In the genomic region with DNA sequence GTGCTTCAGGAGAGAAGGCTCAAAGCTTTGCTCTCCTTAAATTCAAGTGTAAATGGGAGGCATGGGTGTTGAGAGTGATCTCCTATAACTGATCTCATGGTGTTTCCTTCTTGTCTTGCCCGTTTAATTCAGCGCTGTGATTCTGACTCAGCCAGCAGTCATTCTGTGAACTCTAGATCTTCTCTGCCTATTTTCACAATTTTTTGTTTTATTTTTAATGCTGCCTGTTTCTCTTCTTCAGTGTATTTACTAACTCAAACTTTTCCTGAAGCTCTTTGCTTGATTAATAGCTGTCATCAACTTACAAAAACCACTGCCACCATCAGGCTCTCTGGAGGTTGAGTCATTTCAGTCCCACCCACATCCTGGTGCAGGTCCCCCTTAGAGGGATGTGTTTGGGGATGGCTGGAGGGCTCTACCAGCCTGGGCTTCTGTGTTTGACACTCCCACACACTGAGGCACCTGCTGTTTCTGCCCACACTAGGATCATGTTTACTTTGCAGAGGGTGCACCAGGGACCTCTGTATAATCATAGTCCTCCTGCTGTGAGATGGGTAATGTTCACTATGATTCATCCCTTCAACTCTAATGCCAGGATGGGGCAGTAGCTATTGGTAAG, we compare ENCODE assay signal across 9 cellular contexts.
DNase-seq lines count a peak whose midpoint lies in the region; ATAC-seq and TF ChIP-seq lines count a peak whose summit lies in the region.
"Had no signal": no experiment of that assay in that cellular context is flagged by ENCODE, and none has a peak within 500 bp of the region (broad histone marks: within the 10 kb centered on the region; RNA-seq: fewer than 3 reads in every experiment).

No MANE protein-coding gene starts in this region.

- H3K27ac ChIP-seq in trophoblast cell (ENCODE audit: low read depth, low read length) (no peak overlapping the region), sigmoid colon (no peak overlapping the region)
- H3K27ac ChIP-seq: cardiac muscle cell had no signal

- H2AFZ ChIP-seq in trophoblast cell (ENCODE audit: insufficient read depth, low read length, poor library complexity), result no peak overlapping the region

- no CpG with 5 or more reads among the region's 2 CpGs for WGBS in trophoblast cell (ENCODE audit: extremely low coverage, insufficient coverage, insufficient read length)
- 76 to 80% methylated on average over 2 of the region's 2 CpGs for WGBS in sigmoid colon, 2 donors

- H2BK5ac ChIP-seq in trophoblast cell (ENCODE audit: low read depth, low read length, poor library complexity), result no peak overlapping the region

- no peak overlapping the region for H3K9ac ChIP-seq in trophoblast cell (ENCODE audit: low read length)

- no peak for TF ChIP-seq POLR2A in sigmoid colon (IDR thresholded peaks at IDR 0.05)

- H4K91ac ChIP-seq in trophoblast cell (ENCODE audit: low read depth, low read length), result no peak overlapping the region

- H3K79me2 ChIP-seq in trophoblast cell (ENCODE audit: control insufficient read depth, insufficient read depth, low read length, poor library complexity), result no peaks in the 10 kb centered on the region

- H2BK120ac ChIP-seq in trophoblast cell (ENCODE audit: insufficient read depth, low read length, poor library complexity), result no peak overlapping the region

- no peak overlapping the region for H3K14ac ChIP-seq in trophoblast cell (ENCODE audit: low read length)

- peaks cover 9% of the 10 kb centered on the region for H3K36me3 Mint-ChIP-seq in activated T-cell treated with anti-CD3 and anti-CD28 coated beads, Interleukin-2, amount 50 U/mL, for 4 hours (ENCODE audit: insufficient read depth)

- intact Hi-C loops in sigmoid colon (cut with DNase I), result no loop called here

- no peaks in the 10 kb centered on the region for H3K9me3 Mint-ChIP-seq in activated T-cell treated with anti-CD3 and anti-CD28 coated beads, Interleukin-2, amount 50 U/mL, for 4 hours

- H3K36me3 ChIP-seq in trophoblast cell (ENCODE audit: control insufficient read depth in 1 of 2, insufficient read depth in 2 of 2, low read length in 2 of 2) (no peaks in the 10 kb centered on the region), sigmoid colon (no peaks in the 10 kb centered on the region)
- H3K36me3 ChIP-seq: cardiac muscle cell had no signal

- H3K4ac ChIP-seq in trophoblast cell (ENCODE audit: low read depth, low read length), result no peak overlapping the region

- no peak overlapping the region for H3K18ac ChIP-seq in trophoblast cell (ENCODE audit: low read length)

- no peak overlapping the region for H4K8ac ChIP-seq in trophoblast cell (ENCODE audit: low read depth, low read length)

- peak; percentile 81 for DNase-seq in activated naive CD4-positive, alpha-beta T cell treated with Interleukin-2 at 50 U/mL for 16 hours
- DNase-seq in activated naive CD4-positive, alpha-beta T cell (lab: John Stamatoyannopoulos, UW), result no peak
- DNase-seq in NCI-H774 (lab: John Stamatoyannopoulos, UW) (peak; percentile 69), trophoblast cell (no peak), RPMI8226 (no peak), sigmoid colon (no peak)
- peak; percentile 24 for DNase-seq in activated T-cell treated with anti-CD3 and anti-CD28 coated beads, Interleukin-2, amount 50 U/mL, for 4 hours

- H3K79me1 ChIP-seq in trophoblast cell (ENCODE audit: low read length), result no peaks in the 10 kb centered on the region

- H3K4me3 ChIP-seq in trophoblast cell (ENCODE audit: low read depth, low read length), result no peak overlapping the region
- no peak overlapping the region for H3K4me3 ChIP-seq in sigmoid colon
- H3K4me3 ChIP-seq: cardiac muscle cell had no signal

- H3K9me3 ChIP-seq in trophoblast cell (ENCODE audit: insufficient read depth, low read depth, low read length) (no peaks in the 10 kb centered on the region), sigmoid colon (no peaks in the 10 kb centered on the region)

- TF ChIP-seq EP300 in sigmoid colon (IDR thresholded peaks at IDR 0.05), result no peak

- no peaks in the 10 kb centered on the region for H3K27me3 ChIP-seq in trophoblast cell (ENCODE audit: insufficient read depth, low read length)
- H3K27me3 ChIP-seq in sigmoid colon, result no peaks in the 10 kb centered on the region
- H3K27me3 ChIP-seq: cardiac muscle cell had no signal

- H3K4me1 Mint-ChIP-seq in activated T-cell treated with anti-CD3 and anti-CD28 coated beads, Interleukin-2, amount 50 U/mL, for 4 hours (ENCODE audit: low read depth), result peaks cover 63% of the 10 kb centered on the region

- peak; percentile 78 for ATAC-seq in HG03045 (IDR thresholded peaks at IDR 0.05; ENCODE audit: unreplicated experiment)
- peak; percentile 91 to 96 for ATAC-seq in activated T-cell treated with anti-CD3 and anti-CD28 coated beads, Interleukin-2, amount 50 U/mL, for 4 hours

- H3K4me1 ChIP-seq in trophoblast cell (ENCODE audit: control insufficient read depth in 1 of 2, insufficient read depth in 2 of 2, low read length in 2 of 2) (no peaks in the 10 kb centered on the region), sigmoid colon (peaks cover 0 to 10% (median 5%) of the 10 kb centered on the region in 4 donors)

- H3K23ac ChIP-seq in trophoblast cell (ENCODE audit: low read length), result peak overlapping the region; percentile 97

- no peak for TF ChIP-seq CTCF in sigmoid colon (IDR thresholded peaks at IDR 0.05)

- no peak overlapping the region for H2BK12ac ChIP-seq in trophoblast cell (ENCODE audit: low read length)

- no peak overlapping the region for H3K4me2 ChIP-seq in trophoblast cell (ENCODE audit: low read length)

- peak overlapping the region; percentile 60 for H3K4me3 Mint-ChIP-seq in activated T-cell treated with anti-CD3 and anti-CD28 coated beads, Interleukin-2, amount 50 U/mL, for 4 hours

- no peak overlapping the region for H4K12ac ChIP-seq in trophoblast cell (ENCODE audit: low read depth, low read length)

- H2AK5ac ChIP-seq in trophoblast cell (ENCODE audit: low read length), result no peak overlapping the region

- no peaks in the 10 kb centered on the region for H3K27me3 Mint-ChIP-seq in activated T-cell treated with anti-CD3 and anti-CD28 coated beads, Interleukin-2, amount 50 U/mL, for 4 hours (ENCODE audit: low read depth)

Comparison
In these comparisons a context has a peak if more than half of its experiments do, and no peak if none do; other contexts are left out.
1. DNase-seq: peak in activated naive CD4-positive, alpha-beta T cell treated with Interleukin-2 at 50 U/mL for 16 hours (single experiment), NCI-H774 (single experiment) and activated T-cell treated with anti-CD3 and anti-CD28 coated beads, Interleukin-2, amount 50 U/mL, for 4 hours (single experiment); none in activated naive CD4-positive, alpha-beta T cell (0 of 4), trophoblast cell (0 of 2), RPMI8226 (single experiment) and sigmoid colon (single experiment).